1 cellular context compared by ENCODE assay signal in genomic region chrX:118536687-118537461, GRCh38.
TF ChIP-seq lines count a peak whose summit lies in the region.

No MANE protein-coding gene starts in this region.

TF ChIP-seq in IMR-90, 13 proteins besides CTCF, POLR2A, EP300 and RAD21 (continued from another document):
- no peak for TF ChIP-seq ELK1 (IDR thresholded peaks at IDR 0.05; ENCODE audit: borderline replicate concordance, low read depth, low read length)
- TF ChIP-seq MAZ (IDR thresholded peaks at IDR 0.05; ENCODE audit: borderline replicate concordance, low read depth, low read length), result no peak
- TF ChIP-seq MAFK (IDR thresholded peaks at IDR 0.05; ENCODE audit: low read depth, low read length), result no peak
- no peak for TF ChIP-seq BHLHE40 (IDR thresholded peaks at IDR 0.05; ENCODE audit: low read depth, low read length)
- no peak for TF ChIP-seq SMC3 (IDR thresholded peaks at IDR 0.05; ENCODE audit: low read depth, low read length)
- TF ChIP-seq CHD1 (IDR thresholded peaks at IDR 0.05; ENCODE audit: low read depth, low read length), result no peak
